In genomic region chr1:89815040-89815439, GRCh38 we compare ENCODE assay signal across 22 cellular contexts. TPM values are rescaled to one million over a fixed set of nuclear protein-coding genes. Genes with fewer than 3 reads are reported as not detected.
DNase-seq lines count a peak whose midpoint lies in the region; ATAC-seq and TF ChIP-seq lines count a peak whose summit lies in the region.
"Had no signal": no experiment of that assay in that cellular context is flagged by ENCODE, and none has a peak within 500 bp of the region (broad histone marks: within the 10 kb centered on the region; RNA-seq: fewer than 3 reads in every experiment).

No MANE protein-coding gene starts in this region.

- peaks cover under 1% of the 10 kb centered on the region for H3K4me1 Mint-ChIP-seq in chondrocyte (ENCODE audit: low read depth)

- peak overlapping the region in 9 of 11 experiments; percentile 36 to 75 (median 69); a peak in 15 of 22 replicates for H3K9ac ChIP-seq in BLaER1 treated with 17β-estradiol and CSF1 and Interleukin-3, amounts not matched to agents 10 nM and 100 nM
- no peak overlapping the region for H3K9ac ChIP-seq in GM23248
- H3K9ac ChIP-seq: KMS-11 had no signal

- H3K9me3 ChIP-seq in BLaER1 treated with 17β-estradiol and CSF1 and Interleukin-3, amounts not matched to agents 10 nM and 100 nM (replicated peaks in 1 of 11), result peaks cover 0 to 12% (median 0%) of the 10 kb centered on the region in 11 experiments; a peak in 8 of 22 replicates
- H3K9me3 ChIP-seq in GM23248 (ENCODE audit: low read depth), result no peaks in the 10 kb centered on the region
- H3K9me3 ChIP-seq: BE2C, Peyer's patch had no signal

- H3K4me3 Mint-ChIP-seq in chondrocyte (ENCODE audit: unreplicated experiment), result no peak overlapping the region
- H3K4me3 Mint-ChIP-seq: CD4-positive, CD25-positive, alpha-beta regulatory T cell; T-helper 1 cell treated with Interleukin-12 subunit alpha and Interleukin-12 subunit beta and Interleukin-4 antibody, amounts not matched to agents 30 μg/mL and 1 μg/mL, for 36 hours had no signal

- no peaks in the 10 kb centered on the region for H3K36me3 Mint-ChIP-seq in chondrocyte (ENCODE audit: low read depth)
- H3K36me3 Mint-ChIP-seq: CD4-positive, CD25-positive, alpha-beta regulatory T cell had no signal

- H2AFZ ChIP-seq in GM23248, result no peak overlapping the region

- 74 to 83% methylated on average over 1 of the region's 1 CpG for WGBS in GM23248 (ENCODE audit: low coverage in 1 of 2, low lambda C conversion rate in 2 of 2, missing lambda C conversion rate in 2 of 2), 2 experiments

- no peaks in the 10 kb centered on the region for H4K20me1 ChIP-seq in BLaER1 treated with 17β-estradiol and CSF1 and Interleukin-3, amounts not matched to agents 10 nM and 100 nM
- H4K20me1 ChIP-seq in GM23248 (ENCODE audit: insufficient read depth), result no peaks in the 10 kb centered on the region

- no peaks in the 10 kb centered on the region for H3K36me3 ChIP-seq in BLaER1 treated with 17β-estradiol and CSF1 and Interleukin-3, amounts not matched to agents 10 nM and 100 nM
- no peaks in the 10 kb centered on the region for H3K36me3 ChIP-seq in GM23248 (ENCODE audit: low read depth)
- H3K36me3 ChIP-seq: BE2C, Peyer's patch had no signal

- no peaks in the 10 kb centered on the region for H3K9me2 ChIP-seq in GM23248 (ENCODE audit: insufficient read depth)

- H3K4me1 ChIP-seq in BLaER1 treated with 17β-estradiol and CSF1 and Interleukin-3, amounts not matched to agents 10 nM and 100 nM, result peaks cover 21 to 99% (median 71%) of the 10 kb centered on the region in 10 experiments
- peaks cover 17% of the 10 kb centered on the region for H3K4me1 ChIP-seq in GM23248 (ENCODE audit: insufficient read depth)
- H3K4me1 ChIP-seq: BE2C, Peyer's patch had no signal

- no peaks in the 10 kb centered on the region for H3K27me3 Mint-ChIP-seq in chondrocyte (ENCODE audit: low read depth)

- peak; percentile 7 for DNase-seq in GM23248
- DNase-seq in fibroblast of mammary gland (ENCODE audit: low read depth), result peak; percentile 43
- DNase-seq in HuH-7 (ENCODE audit: low spot score), result no peak
- DNase-seq in T-helper 2 cell, result no peak
- no peak for DNase-seq in chondrocyte (ENCODE audit: low spot score)
- DNase-seq: 8988T; ACHN; BE2C; CD4-positive, CD25-positive, alpha-beta regulatory T cell; NCI-H2081 treated with DMSO at 0.1 percent for 48 hours; NCI-H2171; NCI-H345; NCI-H524; NCI-H774; Peyer's patch; SHP77 treated with DMSO at 0.1 percent for 48 hours; SW 1271 had no signal

- peak overlapping the region; percentile 51 to 98 (median 87) for H3K27ac ChIP-seq in BLaER1 treated with 17β-estradiol and CSF1 and Interleukin-3, amounts not matched to agents 10 nM and 100 nM
- no peak overlapping the region for H3K27ac ChIP-seq in GM23248
- H3K27ac ChIP-seq: KMS-11, Peyer's patch had no signal

- H3K9me3 Mint-ChIP-seq in chondrocyte (ENCODE audit: low read depth), result no peaks in the 10 kb centered on the region
- H3K9me3 Mint-ChIP-seq: CD4-positive, CD25-positive, alpha-beta regulatory T cell; T-helper 1 cell treated with Interleukin-12 subunit alpha and Interleukin-12 subunit beta and Interleukin-4 antibody, amounts not matched to agents 30 μg/mL and 1 μg/mL, for 36 hours had no signal

- H3F3A ChIP-seq in GM23248 (ENCODE audit: insufficient read depth), result peaks cover 7% of the 10 kb centered on the region

- no peak for TF ChIP-seq CTCF in fibroblast of mammary gland (conservative IDR thresholded peaks at IDR 0.05; ENCODE audit: control insufficient read depth, insufficient read depth, low read depth, low read length)
- TF ChIP-seq CTCF in chondrocyte (IDR thresholded peaks at IDR 0.05), result no peak

- no peaks in the 10 kb centered on the region for H3K27me3 ChIP-seq in BLaER1 treated with 17β-estradiol and CSF1 and Interleukin-3, amounts not matched to agents 10 nM and 100 nM
- peaks cover 8% of the 10 kb centered on the region for H3K27me3 ChIP-seq in GM23248 (replicated peaks; ENCODE audit: insufficient read depth)
- H3K27me3 ChIP-seq: BE2C, Peyer's patch had no signal

- no peak overlapping the region for H3K4me3 ChIP-seq in BLaER1 treated with 17β-estradiol and CSF1 and Interleukin-3, amounts not matched to agents 10 nM and 100 nM
- H3K4me3 ChIP-seq in GM23248, result no peak overlapping the region
- no peak overlapping the region for H3K4me3 ChIP-seq in fibroblast of mammary gland (ENCODE audit: control insufficient read depth, low read depth, low read length)
- H3K4me3 ChIP-seq: Peyer's patch had no signal

- peak overlapping the region; percentile 51 to 95 (median 72); a peak in 20 of 22 replicates for H3K4me2 ChIP-seq in BLaER1 treated with 17β-estradiol and CSF1 and Interleukin-3, amounts not matched to agents 10 nM and 100 nM
- no peak overlapping the region for H3K4me2 ChIP-seq in GM23248 (ENCODE audit: unreplicated experiment)
- H3K4me2 ChIP-seq: KMS-11 had no signal

- no peaks in the 10 kb centered on the region for H3K79me2 ChIP-seq in GM23248 (ENCODE audit: insufficient read depth)

- no peak for ATAC-seq in GM18858 (IDR thresholded peaks at IDR 0.05; ENCODE audit: unreplicated experiment)

- no peak overlapping the region for H3K27ac Mint-ChIP-seq in chondrocyte (ENCODE audit: unreplicated experiment)
- H3K27ac Mint-ChIP-seq: CD4-positive, CD25-positive, alpha-beta regulatory T cell; T-helper 1 cell treated with Interleukin-12 subunit alpha and Interleukin-12 subunit beta and Interleukin-4 antibody, amounts not matched to agents 30 μg/mL and 1 μg/mL, for 36 hours had no signal

- in situ Hi-C loops in GM23248 (cut with MboI), result no loop called here

TF ChIP-seq in PFSK-1, 5 proteins besides CTCF, POLR2A, EP300 and RAD21:
- TF ChIP-seq SIN3A (IDR thresholded peaks at IDR 0.05; ENCODE audit: borderline replicate concordance, insufficient read depth, low read length) (no peak), POLR2AphosphoS5 (IDR thresholded peaks at IDR 0.05; ENCODE audit: low read depth, low read length) (peak; percentile 41)
TF ChIP-seq in PFSK-1: peak in this region for 1.

RNA-seq across cellular contexts. Expression of gene LRRC8D, which starts 5.8 kb away (rescaled TPM):
- 30.7 and 35.3 TPM in 2 replicates for total RNA-seq in GM23248 (2014; rRNA removed; shearing (Covaris generic))
- polyA plus RNA-seq in GM23248 (2016; fragmentation: Nextera tagmentation; extraction: Ambion mirVana), result 29.9 and 30.1 TPM in 2 replicates
- polyA plus RNA-seq in PFSK-1 (2012; ENCODE audit: insufficient read length, low read depth), result 71.6 TPM
- 11.3 to 14.9 TPM (median 13.4 TPM) in 3 replicates for total RNA-seq in chondrocyte

Comparison
In these comparisons a context has a peak if more than half of its experiments do, and no peak if none do; other contexts are left out.
1. DNase-seq: peak in GM23248 (single experiment) and fibroblast of mammary gland (single experiment); none in HuH-7 (single experiment), T-helper 2 cell (0 of 5) and chondrocyte (single experiment).